ENCODE assay signal across 19 cellular contexts in genomic region chr19:14503285-14503684, GRCh38. TPM values are rescaled to one million over a fixed set of nuclear protein-coding genes. Genes with fewer than 3 reads are reported as not detected.
"Had no signal": no experiment of that assay in that cellular context is flagged by ENCODE, and none has a peak within 500 bp of the region (broad histone marks: within the 10 kb centered on the region; RNA-seq: fewer than 3 reads in every experiment).

No MANE protein-coding gene starts in this region.

- FAIRE-seq: frontal cortex, kidney had no signal

- H3K36me3 Mint-ChIP-seq: activated naive CD8-positive, alpha-beta T cell treated with anti-CD3 and anti-CD28 coated beads, Interleukin-2, amount 10 ng/mL, durations not matched to agents 7 days and 5 days; stimulated activated memory B cell treated with anti-CD40 and anti-IgM and Interleukin-4, amounts not matched to agents 10 μg/mL and 1 μg/mL and 100 μg/mL, for 72 hours; WTC11 had no signal

- H3K36me3 ChIP-seq: colonic mucosa, left lung, ovary had no signal

- H3K27me3 ChIP-seq: body of pancreas, colonic mucosa, left lung, ovary had no signal

- H3K4me1 Mint-ChIP-seq: endodermal cell had no signal

- ATAC-seq: activated CD4-positive, alpha-beta T cell treated with anti-CD3 and anti-CD28 coated beads for 36 hours; sciatic nerve; stimulated activated memory B cell treated with anti-CD40 and anti-IgM and Interleukin-4, amounts not matched to agents 10 μg/mL and 1 μg/mL and 100 μg/mL, for 72 hours; WTC11 had no signal

- H3K27ac Mint-ChIP-seq: activated CD4-positive, alpha-beta T cell treated with anti-CD3 and anti-CD28 coated beads for 36 hours; activated naive CD8-positive, alpha-beta T cell treated with anti-CD3 and anti-CD28 coated beads, Interleukin-2, amount 10 ng/mL, durations not matched to agents 7 days and 5 days; endodermal cell; stimulated activated memory B cell treated with anti-CD40 and anti-IgM and Interleukin-4, amounts not matched to agents 10 μg/mL and 1 μg/mL and 100 μg/mL, for 72 hours had no signal

- H3K9me3 ChIP-seq: body of pancreas, colonic mucosa, left lung, ovary had no signal

- DNase-seq: activated CD4-positive, alpha-beta T cell treated with anti-CD3 and anti-CD28 coated beads for 36 hours; activated CD4-positive, alpha-beta T cell treated with anti-CD3 and anti-CD28 coated beads, Interleukin-2, amount 50 U/mL, for 48 hours; activated gamma-delta T cell treated with Interleukin-2 at 50 U/mL for 16 hours; activated naive CD8-positive, alpha-beta T cell treated with anti-CD3 and anti-CD28 coated beads, Interleukin-2, amount 10 ng/mL, durations not matched to agents 7 days and 5 days; caudate nucleus; colonic mucosa; endodermal cell; kidney; left lung; ovary; stimulated activated CD4-positive, alpha-beta T cell treated with anti-CD3 and anti-CD28 coated beads, Interleukin-4, amount 100 ng/mL, for 24 hours; T-helper 2 cell had no signal

- H3K27me3 Mint-ChIP-seq: activated CD4-positive, alpha-beta T cell treated with anti-CD3 and anti-CD28 coated beads for 36 hours had no signal

- H3K27ac ChIP-seq: colonic mucosa, ovary had no signal

- H3K4me3 Mint-ChIP-seq: activated CD4-positive, alpha-beta T cell treated with anti-CD3 and anti-CD28 coated beads for 36 hours; activated naive CD8-positive, alpha-beta T cell treated with anti-CD3 and anti-CD28 coated beads, Interleukin-2, amount 10 ng/mL, durations not matched to agents 7 days and 5 days; endodermal cell; stimulated activated memory B cell treated with anti-CD40 and anti-IgM and Interleukin-4, amounts not matched to agents 10 μg/mL and 1 μg/mL and 100 μg/mL, for 72 hours; WTC11 had no signal

- H3K4me3 ChIP-seq: body of pancreas, colonic mucosa, left lung, ovary had no signal

- H3K9me3 Mint-ChIP-seq: activated naive CD8-positive, alpha-beta T cell treated with anti-CD3 and anti-CD28 coated beads, Interleukin-2, amount 10 ng/mL, durations not matched to agents 7 days and 5 days; endodermal cell; neural crest cell; stimulated activated memory B cell treated with anti-CD40 and anti-IgM and Interleukin-4, amounts not matched to agents 10 μg/mL and 1 μg/mL and 100 μg/mL, for 72 hours; WTC11 had no signal

RNA-seq across cellular contexts. Expression of gene PTGER1, which starts 28.1 kb away (rescaled TPM):
- total RNA-seq: frontal cortex, myocyte had no signal
- polyA plus RNA-seq: ovary had no signal
